8 cellular contexts compared by ENCODE assay signal in the genomic region with DNA sequence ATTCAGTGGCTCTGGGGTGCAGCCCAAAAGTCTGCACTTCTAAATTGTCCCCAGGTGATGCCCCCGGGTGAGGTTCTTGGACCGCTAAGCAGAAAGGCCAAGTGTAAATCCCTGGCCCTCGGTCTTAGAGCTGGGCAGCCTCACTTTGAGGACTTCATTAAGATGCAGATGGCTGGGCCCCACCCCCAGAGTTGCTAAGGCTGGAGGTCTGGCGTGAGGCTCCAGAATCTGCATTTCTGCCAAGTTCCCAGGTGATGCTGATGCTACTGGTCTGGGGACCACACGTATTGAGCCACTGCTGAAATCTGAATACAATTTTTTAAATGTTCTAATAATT. TPM values are rescaled to one million over a fixed set of nuclear protein-coding genes. Genes with fewer than 3 reads are reported as not detected.
A peak's percentile ranks its signal among the peaks of the same experiment; 100 is the strongest.
DNase-seq lines count a peak whose midpoint lies in the region; ATAC-seq and TF ChIP-seq lines count a peak whose summit lies in the region.

No MANE protein-coding gene starts in this region.

- ATAC-seq in HG02840 (IDR thresholded peaks at IDR 0.05; ENCODE audit: low FRiP score, unreplicated experiment), result no peak

- TF ChIP-seq CTCF in AG04450 (IDR thresholded peaks at IDR 0.05; ENCODE audit: low read depth, low read length), result no peak
- no peak for TF ChIP-seq CTCF in mammary epithelial cell (conservative IDR thresholded peaks at IDR 0.05 in 1 of 2, IDR thresholded peaks at IDR 0.05 in 1 of 2; ENCODE audit: extremely low read depth in 1 of 2, insufficient read depth in 1 of 2, low read depth in 1 of 2, low read length in 2 of 2)

- H3K36me3 Mint-ChIP-seq in IgD-negative memory B cell, result no peaks in the 10 kb centered on the region

- H3K9me3 ChIP-seq in AG04450 (ENCODE audit: control insufficient read depth, insufficient read depth, low read length) (no peaks in the 10 kb centered on the region), mammary epithelial cell (replicated peaks; ENCODE audit: insufficient read depth, low read length) (no peaks in the 10 kb centered on the region), mucosa of stomach (ENCODE audit: control insufficient read depth, low read length) (no peaks in the 10 kb centered on the region)

- H3K27me3 ChIP-seq in AG04450 (ENCODE audit: control insufficient read depth, insufficient read depth, low read length) (no peaks in the 10 kb centered on the region), mammary epithelial cell (ENCODE audit: insufficient read depth, low read length) (no peaks in the 10 kb centered on the region), mucosa of stomach (ENCODE audit: control insufficient read depth, insufficient read depth, low read length) (no peaks in the 10 kb centered on the region)

- 10% methylated on average over 5 of the region's 5 CpGs for WGBS in mammary epithelial cell (ENCODE audit: low coverage, missing lambda C conversion rate)

- H3K4me3 ChIP-seq in AG04450 (ENCODE audit: low read depth, low read length), result peak overlapping the region; percentile 73
- H3K4me3 ChIP-seq in mammary epithelial cell (replicated peaks in 1 of 3; ENCODE audit: insufficient read depth in 1 of 3, low read depth in 2 of 3, low read length in 3 of 3), result peak overlapping the region; percentile 2 to 85 (median 41)
- H3K4me3 ChIP-seq in mucosa of stomach (ENCODE audit: low read length), result peak overlapping the region; percentile 29

- H3K4me1 Mint-ChIP-seq in IgD-negative memory B cell, result peaks cover 28 to 36% (median 29%) of the 10 kb centered on the region in 3 donors

- CTCF ChIA-PET in AG04450 (lab: Charles Lee), result no interaction called here
- CTCF ChIA-PET in mammary epithelial cell (lab: Charles Lee; ENCODE audit: low non-redundant PET), result no interaction called here

- peaks cover 24% of the 10 kb centered on the region for H3K4me1 ChIP-seq in mammary epithelial cell (ENCODE audit: insufficient read depth, low read length)
- peaks cover 14% of the 10 kb centered on the region for H3K4me1 ChIP-seq in mucosa of stomach (ENCODE audit: control insufficient read depth, insufficient read depth, low read length)

- H3K9me3 Mint-ChIP-seq in IgD-negative memory B cell, result no peaks in the 10 kb centered on the region

- intact Hi-C loops in mammary epithelial cell (cut with micrococcal nuclease), result loop anchor here (5.0 kb wide), 1 partner anchor 65 kb away; no protein-coding TSS in a partner anchor

- no peaks in the 10 kb centered on the region for H4K20me1 ChIP-seq in mammary epithelial cell (ENCODE audit: insufficient read depth, low read length)

- peak overlapping the region; percentile 69 to 98 (median 94) for H3K4me3 Mint-ChIP-seq in IgD-negative memory B cell

- DNase-seq in AG04450 (ENCODE audit: low read depth, low spot score) (no peak), mammary epithelial cell (no peak), HT-29 (ENCODE audit: low spot score) (no peak), MV-4-11 (lab: John Stamatoyannopoulos, UW) (no peak)
- DNase-seq in NK-92 treated with Interleukin-12 subunit alpha and Interleukin-12 subunit beta, amount 100 ng/mL, for 24 hours (lab: John Stamatoyannopoulos, UW), result no peak

- no peak overlapping the region for H3K27ac ChIP-seq in AG04450 (ENCODE audit: low read depth, low read length)
- H3K27ac ChIP-seq in mammary epithelial cell (ENCODE audit: insufficient read depth, low read depth, low read length), result no peak overlapping the region

- peaks cover 36% of the 10 kb centered on the region for H3K79me2 ChIP-seq in mammary epithelial cell (ENCODE audit: insufficient read depth, low read length)

- dilution Hi-C loops in mammary epithelial cell (cut with HindIII; ENCODE audit: low sequenced_read_pairs), result no loop called here

- peak overlapping the region; percentile 86 for H3K4me2 ChIP-seq in mammary epithelial cell (ENCODE audit: insufficient read depth, low read depth, low read length)

- no TSS peak for BruUV-seq in mammary epithelial cell (replicated peaks; lab: Mats Ljungman, UMichigan)

- peak overlapping the region; percentile 98 for H2AFZ ChIP-seq in mammary epithelial cell (ENCODE audit: low read depth, low read length)

- H3K9ac ChIP-seq in mammary epithelial cell (ENCODE audit: insufficient read depth, low read length) (no peak overlapping the region), mucosa of stomach (ENCODE audit: low read length) (peak overlapping the region; percentile 49)

- no peaks in the 10 kb centered on the region for H3K36me3 ChIP-seq in mammary epithelial cell (ENCODE audit: insufficient read depth, low read length)
- no peaks in the 10 kb centered on the region for H3K36me3 ChIP-seq in mucosa of stomach (ENCODE audit: control insufficient read depth, insufficient read depth, low read length)

- POLR2A ChIA-PET in AG04450 (lab: Yijun Ruan, JAX), result no interaction called here

- H3K27me3 Mint-ChIP-seq in IgD-negative memory B cell, result peaks cover 1% of the 10 kb centered on the region

- in situ Hi-C loops in mammary epithelial cell (cut with MboI; ENCODE audit: low sequenced_read_pairs in 2 of 2), result no loop called here

- peak overlapping the region; percentile 1 to 99 (median 76) for H3K27ac Mint-ChIP-seq in IgD-negative memory B cell

RNA-seq across cellular contexts. Expression of a gene that starts 0.7 kb away (rescaled TPM):
- polyA plus RNA-seq in AG04450 (2011; rRNA removed) (17.9 TPM in 2 replicates), IgD-negative memory B cell (11.3 TPM), mammary epithelial cell (13.1 TPM)
- 28.5 and 41.9 TPM in 2 replicates for polyA minus RNA-seq in AG04450 (2011; rRNA and poly(A)+ RNA removed)
- 10 to 100 TPM; 23.8 to 26.1 TPM for total RNA-seq in mammary epithelial cell
- polyA minus RNA-seq in mammary epithelial cell, result 29.3 TPM
- 2.6 and 4.3 TPM in 2 replicates for total RNA-seq in HT-29 (2014; rRNA removed; shearing (Covaris generic))
